25 cellular contexts compared by ENCODE assay signal in genomic region chr2:55761024-55761423, GRCh38.
DNase-seq lines count a peak whose midpoint lies in the region; ATAC-seq and TF ChIP-seq lines count a peak whose summit lies in the region.
"Had no signal": no experiment of that assay in that cellular context is flagged by ENCODE, and none has a peak within 500 bp of the region (broad histone marks: within the 10 kb centered on the region; RNA-seq: fewer than 3 reads in every experiment).

No MANE protein-coding gene starts in this region.

- no TSS peak for BruUV-seq in MCF 10A (replicated peaks; lab: Mats Ljungman, UMichigan)

- no peak overlapping the region for H3K4ac ChIP-seq in mesenchymal stem cell (ENCODE audit: low read depth in 1 of 2, low read length in 2 of 2)

- no peaks in the 10 kb centered on the region for H3K36me3 Mint-ChIP-seq in MCF 10A (ENCODE audit: insufficient read depth, unreplicated experiment)
- H3K36me3 Mint-ChIP-seq in activated T-helper 17 cell treated with anti-CD3 and anti-CD28 coated beads, Interleukin-2, amount 50 U/mL, for 72 hours (ENCODE audit: low read depth): no peaks in the 10 kb centered on the region
- H3K36me3 Mint-ChIP-seq: activated naive CD8-positive, alpha-beta T cell treated with anti-CD3 and anti-CD28 coated beads for 36 hours; stimulated activated memory B cell treated with anti-CD40 and anti-IgM and Interleukin-4, amounts not matched to agents 10 μg/mL and 1 μg/mL and 100 μg/mL, for 72 hours had no signal

- no peaks in the 10 kb centered on the region for H3K27me3 Mint-ChIP-seq in MCF 10A (ENCODE audit: insufficient read depth, unreplicated experiment)
- H3K27me3 Mint-ChIP-seq in activated T-helper 17 cell treated with anti-CD3 and anti-CD28 coated beads, Interleukin-2, amount 50 U/mL, for 72 hours: peaks cover 36% of the 10 kb centered on the region

- no peak overlapping the region for H2BK12ac ChIP-seq in mesenchymal stem cell (ENCODE audit: low read length in 2 of 2)

- H3K9me3 Mint-ChIP-seq in MCF 10A (ENCODE audit: unreplicated experiment): no peaks in the 10 kb centered on the region
- no peaks in the 10 kb centered on the region for H3K9me3 Mint-ChIP-seq in activated T-helper 17 cell treated with anti-CD3 and anti-CD28 coated beads, Interleukin-2, amount 50 U/mL, for 72 hours
- H3K9me3 Mint-ChIP-seq: activated naive CD8-positive, alpha-beta T cell treated with anti-CD3 and anti-CD28 coated beads for 36 hours; stimulated activated memory B cell treated with anti-CD40 and anti-IgM and Interleukin-4, amounts not matched to agents 10 μg/mL and 1 μg/mL and 100 μg/mL, for 72 hours had no signal

- no peak overlapping the region for H2BK120ac ChIP-seq in mesenchymal stem cell (ENCODE audit: low read depth, low read length)

- no peak for TF ChIP-seq CTCF in MCF 10A (IDR thresholded peaks at IDR 0.05; ENCODE audit: unreplicated experiment)

- H3K79me1 ChIP-seq in mesenchymal stem cell (replicated peaks; ENCODE audit: low read length, poor library complexity, severe bottlenecking): no peaks in the 10 kb centered on the region

- H3K23ac ChIP-seq in mesenchymal stem cell (ENCODE audit: low read length in 2 of 2): no peak overlapping the region

- intact Hi-C loops in MCF 10A (cut with micrococcal nuclease): no loop called here

- peak overlapping the region; percentile 80 for H3K27ac Mint-ChIP-seq in MCF 10A (ENCODE audit: low read depth, unreplicated experiment)
- no peak overlapping the region for H3K27ac Mint-ChIP-seq in activated T-helper 17 cell treated with anti-CD3 and anti-CD28 coated beads, Interleukin-2, amount 50 U/mL, for 72 hours
- H3K27ac Mint-ChIP-seq: activated naive CD8-positive, alpha-beta T cell treated with anti-CD3 and anti-CD28 coated beads for 36 hours; stimulated activated memory B cell treated with anti-CD40 and anti-IgM and Interleukin-4, amounts not matched to agents 10 μg/mL and 1 μg/mL and 100 μg/mL, for 72 hours had no signal

- in situ Hi-C loops in ACHN (cut with HindIII; ENCODE audit: low pct_ligation_motif_present, low pct_unique_long_range_greater_than_20kb, low sequenced_read_pairs): loop anchor here (25.0 kb wide), 1 partner anchor 201 kb away; no protein-coding TSS in a partner anchor

- DNase-seq in MCF 10A (ENCODE audit: unreplicated experiment) (peak; percentile 63), epithelial cell of prostate (ENCODE audit: low read depth, low spot score) (no peak), mesenchymal stem cell (peak; percentile 41), NCI-H2196 (lab: John Stamatoyannopoulos, UW; ENCODE audit: unreplicated experiment) (no peak), ACHN (no peak), NCI-H226 (no peak)
- DNase-seq: activated CD4-positive, alpha-beta T cell treated with anti-CD3 and anti-CD28 coated beads, Interleukin-2, amount 50 U/mL, for 4 hours; activated CD4-positive, CD25-positive, alpha-beta regulatory T cell; activated CD8-positive, alpha-beta memory T cell treated with anti-CD3 and anti-CD28 coated beads, Interleukin-2, amount 50 U/mL, for 48 hours; activated naive CD8-positive, alpha-beta T cell treated with anti-CD3 and anti-CD28 coated beads for 36 hours; effector CD4-positive, alpha-beta T cell; GF-D8; head of caudate nucleus; NCI-H1694 treated with DMSO at 0.1 percent for 48 hours; NCI-H2171 treated with DMSO at 0.1 percent for 48 hours; NCI-H526 treated with DMSO at 0.1 percent for 48 hours; psoas muscle; spleen; stimulated activated CD4-positive, alpha-beta T cell treated with anti-CD3 and anti-CD28 coated beads, Interleukin-4, amount 100 ng/mL, for 1 hour; testis had no signal

- H3K9me3 ChIP-seq in mesenchymal stem cell (ENCODE audit: control insufficient read depth, low read length): no peaks in the 10 kb centered on the region
- H3K9me3 ChIP-seq: psoas muscle, spleen, testis had no signal

- H4K91ac ChIP-seq in mesenchymal stem cell (ENCODE audit: low read length): no peak overlapping the region

- no peak overlapping the region for H2AFZ ChIP-seq in mesenchymal stem cell (ENCODE audit: low read depth, low read length)

- no peak overlapping the region for H2AK5ac ChIP-seq in mesenchymal stem cell (ENCODE audit: low read length, severe bottlenecking)

- no peaks in the 10 kb centered on the region for H3K4me1 ChIP-seq in mesenchymal stem cell (ENCODE audit: control insufficient read depth, insufficient read depth, low read depth, low read length)
- H3K4me1 ChIP-seq: psoas muscle, spleen, testis had no signal

- H2BK5ac ChIP-seq in mesenchymal stem cell (ENCODE audit: low read depth, low read length, poor library complexity, severe bottlenecking): no peak overlapping the region

- H3K4me3 Mint-ChIP-seq in MCF 10A (ENCODE audit: unreplicated experiment): peak overlapping the region; percentile 42
- no peak overlapping the region for H3K4me3 Mint-ChIP-seq in activated T-helper 17 cell treated with anti-CD3 and anti-CD28 coated beads, Interleukin-2, amount 50 U/mL, for 72 hours
- H3K4me3 Mint-ChIP-seq: activated naive CD8-positive, alpha-beta T cell treated with anti-CD3 and anti-CD28 coated beads for 36 hours; stimulated activated memory B cell treated with anti-CD40 and anti-IgM and Interleukin-4, amounts not matched to agents 10 μg/mL and 1 μg/mL and 100 μg/mL, for 72 hours had no signal

- CTCF ChIA-PET in MCF 10A (lab: Yijun Ruan, JAX): interaction anchor here (0.5 to 1.5 kb wide), 8 partner anchors 11 to 369 kb away, joined by 3 to 7 read pairs (median 4); no protein-coding TSS in a partner anchor

- ATAC-seq in activated T-helper 17 cell treated with anti-CD3 and anti-CD28 coated beads, Interleukin-2, amount 50 U/mL, for 72 hours (replicated peaks): no peak
- ATAC-seq: esophagus mucosa; Panc1; psoas muscle; stimulated activated memory B cell treated with anti-CD40 and anti-IgM and Interleukin-4, amounts not matched to agents 10 μg/mL and 1 μg/mL and 100 μg/mL, for 72 hours had no signal

- H3K9ac ChIP-seq in mesenchymal stem cell (ENCODE audit: low read length): no peak overlapping the region
- H3K9ac ChIP-seq: KMS-11 had no signal

- no peak overlapping the region for H4K8ac ChIP-seq in mesenchymal stem cell (ENCODE audit: low read length)

- H3K36me3 ChIP-seq in mesenchymal stem cell (ENCODE audit: control insufficient read depth in 1 of 2, insufficient read depth in 2 of 2, low read depth in 1 of 2, low read length in 2 of 2): no peaks in the 10 kb centered on the region
- H3K36me3 ChIP-seq: spleen had no signal

- no peak overlapping the region for H3K14ac ChIP-seq in mesenchymal stem cell (ENCODE audit: low read length in 2 of 2)

- no peak overlapping the region for H3K18ac ChIP-seq in mesenchymal stem cell (ENCODE audit: low read depth in 1 of 2, low read length in 2 of 2)

- H3K4me1 Mint-ChIP-seq in MCF 10A (ENCODE audit: insufficient read depth, unreplicated experiment): peaks cover 30% of the 10 kb centered on the region
- no peaks in the 10 kb centered on the region for H3K4me1 Mint-ChIP-seq in activated T-helper 17 cell treated with anti-CD3 and anti-CD28 coated beads, Interleukin-2, amount 50 U/mL, for 72 hours
- H3K4me1 Mint-ChIP-seq: activated naive CD8-positive, alpha-beta T cell treated with anti-CD3 and anti-CD28 coated beads for 36 hours; stimulated activated memory B cell treated with anti-CD40 and anti-IgM and Interleukin-4, amounts not matched to agents 10 μg/mL and 1 μg/mL and 100 μg/mL, for 72 hours had no signal

- POLR2A ChIA-PET in MCF 10A (lab: Yijun Ruan, JAX): interaction anchor here (0.7 to 5.4 kb wide), 13 partner anchors 8 to 1975 kb away, joined by 3 to 31 read pairs (median 5); partner anchors contain the start of gene EFEMP1

- H3K27me3 ChIP-seq in mesenchymal stem cell (ENCODE audit: control insufficient read depth in 1 of 2, insufficient read depth in 1 of 2, low read length in 2 of 2): no peaks in the 10 kb centered on the region
- H3K27me3 ChIP-seq: testis had no signal

- H3K4me2 ChIP-seq in mesenchymal stem cell (ENCODE audit: low read length, poor library complexity, severe bottlenecking): no peak overlapping the region
- H3K4me2 ChIP-seq: KMS-11 had no signal

- H2BK15ac ChIP-seq in mesenchymal stem cell (ENCODE audit: low read depth, poor library complexity, severe bottlenecking): no peak overlapping the region

- peak overlapping the region; percentile 11 for H3K27ac ChIP-seq in epithelial cell of prostate
- no peak overlapping the region for H3K27ac ChIP-seq in mesenchymal stem cell (ENCODE audit: low read length, poor library complexity, severe bottlenecking)
- H3K27ac ChIP-seq: KMS-11, psoas muscle, testis had no signal

- H3K4me3 ChIP-seq in mesenchymal stem cell (ENCODE audit: insufficient read depth in 1 of 2, low read depth in 1 of 2, low read length in 2 of 2): no peak overlapping the region
- H3K4me3 ChIP-seq: psoas muscle, spleen, testis had no signal

Comparison
In these comparisons a context has a peak if more than half of its experiments do, and no peak if none do; other contexts are left out.
1. DNase-seq: peak in MCF 10A (single experiment) and mesenchymal stem cell (single experiment); none in epithelial cell of prostate (single experiment), NCI-H2196 (single experiment), ACHN (single experiment) and NCI-H226 (single experiment).